In genomic region chr4:22475311-22475646, GRCh38 we compare ENCODE assay signal across 8 cellular contexts. TPM values are rescaled to one million over a fixed set of nuclear protein-coding genes. Genes with fewer than 3 reads are reported as not detected.
DNase-seq lines count a peak whose midpoint lies in the region; ATAC-seq, FAIRE-seq and TF ChIP-seq lines count a peak whose summit lies in the region.
"Not testable (repeated sequence)": the region's sequence is repeated elsewhere in the genome, so short reads cannot be mapped to it uniquely, and the experiment has no call there.
"Had no signal": no experiment of that assay in that cellular context is flagged by ENCODE, and none has a peak within 500 bp of the region (broad histone marks: within the 10 kb centered on the region; RNA-seq: fewer than 3 reads in every experiment).

No MANE protein-coding gene starts in this region.

- WGBS in HUES64: 79% methylated on average over 16 of the region's 16 CpGs
- WGBS in HepG2 (ENCODE audit: low lambda C conversion rate): 86% methylated on average over 16 of the region's 16 CpGs

- not testable (repeated sequence) for TF ChIP-seq RAD21 in HepG2 (CRISPR knock-in tag; IDR thresholded peaks at IDR 0.05)

- DNase-seq in SK-MEL-5 (ENCODE audit: low read depth, low spot score): peak; percentile 80
- DNase-seq in brain microvascular endothelial cell: peak; percentile 76
- DNase-seq in fibroblast of pulmonary artery (ENCODE audit: low read depth): peak; percentile 86
- not testable (repeated sequence) for DNase-seq in HepG2 (ENCODE audit: low spot score)

- H3K4me3 ChIP-seq in HUES64 (ENCODE audit: low read length); brain microvascular endothelial cell (ENCODE audit: low read depth, low read length); fibroblast of pulmonary artery (replicated peaks; ENCODE audit: low read depth, low read length); skeletal muscle satellite cell (ENCODE audit: low read length): not testable (repeated sequence)
- H3K4me3 ChIP-seq in HepG2 (replicated peaks in 1 of 3; ENCODE audit: insufficient read depth in 1 of 3, low read depth in 2 of 3, low read length in 3 of 3): peak overlapping the region in 1 of 3 experiments; percentile 21; a peak in 1 of 6 replicates

- not testable (repeated sequence) for TF ChIP-seq EP300 in HepG2 (IDR thresholded peaks at IDR 0.05; ENCODE audit: low read depth in 2 of 2, low read length in 2 of 2); HepG2 (CRISPR knock-in tag; IDR thresholded peaks at IDR 0.05; ENCODE audit: borderline replicate concordance)

- in situ Hi-C loops in SK-MEL-5 (cut with HindIII; ENCODE audit: low pct_unique_long_range_greater_than_20kb, low sequenced_read_pairs); brain microvascular endothelial cell (cut with HindIII; ENCODE audit: low pct_ligation_motif_present, low sequenced_read_pairs); HepG2 (cut with HindIII; ENCODE audit: extremely low pct_ligation_motif_present, low pct_unique_long_range_greater_than_20kb): not testable (repeated sequence)

- not testable (repeated sequence) for TF ChIP-seq POLR2A in HepG2 (IDR thresholded peaks at IDR 0.05; ENCODE audit: insufficient read depth in 1 of 2, low read depth in 2 of 2, low read length in 2 of 2)

- H3K4me2 ChIP-seq in HepG2 (ENCODE audit: low read depth, low read length) (peak overlapping the region; percentile 58), skeletal muscle satellite cell (ENCODE audit: low read length) (peak overlapping the region; percentile 15)

- ATAC-seq in HepG2: peak; percentile 27

- not testable (repeated sequence) for H4K20me1 ChIP-seq in HepG2 (ENCODE audit: insufficient read depth, low read length)

- POLR2A ChIA-PET in HepG2 (lab: Yijun Ruan, JAX): interaction anchor here (1.9 kb wide), 1 partner anchor 40 kb away, joined by 7 read pairs; no protein-coding TSS in a partner anchor

- H3K27ac ChIP-seq in HUES64 (ENCODE audit: low read depth, low read length): peak overlapping the region; percentile 93
- H3K27ac ChIP-seq in brain microvascular endothelial cell: peak overlapping the region; percentile 41
- H3K27ac ChIP-seq in HepG2 (ENCODE audit: extremely low read length, insufficient read depth, low read length): peak overlapping the region; percentile 55

- H3K4me1 ChIP-seq in ES-I3 (ENCODE audit: insufficient read depth, low read length) (peaks cover 20% of the 10 kb centered on the region; the same call in 1 of the 2 replicates), HUES64 (ENCODE audit: insufficient read depth, low read length) (peaks cover 17% of the 10 kb centered on the region), HepG2 (ENCODE audit: insufficient read depth, low read length) (peaks cover 52% of the 10 kb centered on the region), skeletal muscle satellite cell (ENCODE audit: control insufficient read depth, insufficient read depth, low read length) (peaks cover 23% of the 10 kb centered on the region)

- peaks cover 52% of the 10 kb centered on the region for H3K79me2 ChIP-seq in HepG2 (ENCODE audit: insufficient read depth, low read length)

- H3K9me3 ChIP-seq in ES-I3 (ENCODE audit: control insufficient read depth, insufficient read depth, low read length); HUES64 (ENCODE audit: insufficient read depth, low read depth, low read length); HepG2 (ENCODE audit: low read length); skeletal muscle satellite cell (replicated peaks; ENCODE audit: low read length): not testable (repeated sequence)

- peak overlapping the region; percentile 16; the same call in 1 of the 2 replicates for H3K9ac ChIP-seq in ES-I3 (ENCODE audit: low read depth, low read length)
- H3K9ac ChIP-seq in HUES64 (ENCODE audit: low read depth, low read length); HepG2 (ENCODE audit: insufficient read depth, low read depth, low read length); skeletal muscle satellite cell (ENCODE audit: low read depth, low read length): not testable (repeated sequence)

- FAIRE-seq in HepG2 (lab: Jason Lieb, UNC): not testable (repeated sequence)

- intact Hi-C loops in HepG2 (cut with micrococcal nuclease; ENCODE audit: unreplicated experiment): loop anchor here (2.0 kb wide), 2 partner anchors 14 to 40 kb away; no protein-coding TSS in a partner anchor

- not testable (repeated sequence) for TF ChIP-seq CTCF in brain microvascular endothelial cell (IDR thresholded peaks at IDR 0.05; ENCODE audit: low read depth, low read length, missing control alignments); fibroblast of pulmonary artery (IDR thresholded peaks at IDR 0.05; ENCODE audit: low read length, missing control alignments); HepG2 (CRISPR knock-in tag; IDR thresholded peaks at IDR 0.05)

- not testable (repeated sequence) for H3K36me3 ChIP-seq in ES-I3 (ENCODE audit: insufficient read depth, low read length); brain microvascular endothelial cell (replicated peaks); skeletal muscle satellite cell (ENCODE audit: insufficient read depth, low read length)
- H3K36me3 ChIP-seq in HUES64 (ENCODE audit: insufficient read depth, low read length): peaks cover 32% of the 10 kb centered on the region
- peaks cover 2 to 11% of the 10 kb centered on the region in 2 experiments; a peak in 4 of 5 replicates for H3K36me3 ChIP-seq in HepG2 (replicated peaks in 1 of 2; ENCODE audit: control insufficient read depth in 1 of 2, insufficient read depth in 2 of 2, low read length in 2 of 2)

- not testable (repeated sequence) for H2AFZ ChIP-seq in HepG2 (ENCODE audit: low read length)

- CTCF ChIA-PET in HepG2 (lab: Yijun Ruan, JAX; ENCODE audit: low intra/inter-chr PET ratio, low total read pairs): not testable (repeated sequence)

- not testable (repeated sequence) for BruUV-seq in HepG2 (replicated peaks; lab: Mats Ljungman, UMichigan)

- not testable (repeated sequence) for H3K27me3 ChIP-seq in HUES64 (ENCODE audit: insufficient read depth, low read length); brain microvascular endothelial cell (replicated peaks); HepG2 (ENCODE audit: control insufficient read depth in 1 of 2, insufficient read depth in 2 of 2, low read length in 2 of 2); skeletal muscle satellite cell (ENCODE audit: control insufficient read depth, insufficient read depth, low read length)

TF ChIP-seq in HepG2, 621 proteins besides CTCF, POLR2A, EP300 and RAD21:
- TF ChIP-seq ZBTB38 (CRISPR knock-in tag; IDR thresholded peaks at IDR 0.05) (0 out of 2 replicates have a peak, but pooled peaks have one; percentile 15), ZBTB21 (CRISPR knock-in tag; IDR thresholded peaks at IDR 0.05) (0 out of 2 replicates have a peak, but pooled peaks have one; percentile 30), POGZ (CRISPR knock-in tag; IDR thresholded peaks at IDR 0.05) (0 out of 2 replicates have a peak, but pooled peaks have one; percentile 30), FOSL2 (CRISPR knock-in tag; IDR thresholded peaks at IDR 0.05) (0 out of 2 replicates have a peak, but pooled peaks have one; percentile 1)
- TF ChIP-seq, protein P1, sequence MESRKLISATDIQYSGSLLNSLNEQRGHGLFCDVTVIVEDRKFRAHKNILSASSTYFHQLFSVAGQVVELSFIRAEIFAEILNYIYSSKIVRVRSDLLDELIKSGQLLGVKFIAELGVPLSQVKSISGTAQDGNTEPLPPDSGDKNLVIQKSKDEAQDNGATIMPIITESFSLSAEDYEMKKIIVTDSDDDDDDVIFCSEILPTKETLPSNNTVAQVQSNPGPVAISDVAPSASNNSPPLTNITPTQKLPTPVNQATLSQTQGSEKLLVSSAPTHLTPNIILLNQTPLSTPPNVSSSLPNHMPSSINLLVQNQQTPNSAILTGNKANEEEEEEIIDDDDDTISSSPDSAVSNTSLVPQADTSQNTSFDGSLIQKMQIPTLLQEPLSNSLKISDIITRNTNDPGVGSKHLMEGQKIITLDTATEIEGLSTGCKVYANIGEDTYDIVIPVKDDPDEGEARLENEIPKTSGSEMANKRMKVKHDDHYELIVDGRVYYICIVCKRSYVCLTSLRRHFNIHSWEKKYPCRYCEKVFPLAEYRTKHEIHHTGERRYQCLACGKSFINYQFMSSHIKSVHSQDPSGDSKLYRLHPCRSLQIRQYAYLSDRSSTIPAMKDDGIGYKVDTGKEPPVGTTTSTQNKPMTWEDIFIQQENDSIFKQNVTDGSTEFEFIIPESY (CRISPR knock-in tag; IDR thresholded peaks at IDR 0.05): peak; percentile 90

RNA-seq across cellular contexts. Expression of gene ADGRA3, which starts 40.6 kb away (rescaled TPM):
- 47.1 TPM for polyA plus RNA-seq in HUES64 (2013, experiment 1 of 2)
- polyA plus RNA-seq in HUES64 (2013, experiment 2 of 2): 46.9 TPM
- 50.8 and 52.5 TPM in 2 replicates for total RNA-seq in SK-MEL-5 (2014; rRNA removed; shearing (Covaris generic))
- polyA plus RNA-seq in SK-MEL-5 (2015; cell fraction: cytosol; rRNA removed): 48.6 and 58.0 TPM in 2 replicates
- polyA plus RNA-seq in SK-MEL-5 (2015; cell fraction: nucleus; rRNA removed): 76.2 and 88.3 TPM in 2 replicates
- total RNA-seq in HepG2 (2016; rRNA removed; fragmentation: Illumina TruSeq; extraction: Trizol): 29.6 and 40.8 TPM in 2 replicates
- 22.0 and 26.3 TPM in 2 replicates for total RNA-seq in HepG2 (2016; cell fraction: cytosol; rRNA removed; fragmentation: Illumina TruSeq; extraction: Trizol; ENCODE audit: low read depth)
- 28.7 and 37.1 TPM in 2 replicates for total RNA-seq in HepG2 (2016; cell fraction: insoluble cytoplasmic fraction; rRNA removed; fragmentation: Illumina TruSeq; extraction: Trizol)
- 28.2 and 31.1 TPM in 2 replicates for total RNA-seq in HepG2 (2016; cell fraction: membrane; rRNA removed; fragmentation: Illumina TruSeq; extraction: Trizol)
- 90.9 and 93.4 TPM in 2 replicates for total RNA-seq in HepG2 (2016; cell fraction: nucleus; rRNA removed; fragmentation: Illumina TruSeq; extraction: Trizol)
- 32.2 and 34.8 TPM in 2 replicates for polyA plus RNA-seq in HepG2 (2011; rRNA removed)
- 17.7 and 29.2 TPM in 2 replicates for polyA plus RNA-seq in HepG2 (2011; cell fraction: cytosol; rRNA removed)
- 41.4 and 54.6 TPM in 2 replicates for polyA plus RNA-seq in HepG2 (2011; cell fraction: nucleus; rRNA removed)
- polyA plus RNA-seq in HepG2 (2012): 38.8 and 45.2 TPM in 2 replicates
- polyA plus RNA-seq in HepG2 (2016; cell fraction: cytosol; fragmentation: Illumina TruSeq; extraction: Trizol; ENCODE audit: low read depth): 4.8 TPM in 2 replicates
- 26.1 and 28.8 TPM in 2 replicates for polyA plus RNA-seq in HepG2 (2016; cell fraction: insoluble cytoplasmic fraction; fragmentation: Illumina TruSeq; extraction: Trizol; ENCODE audit: low read depth)
- 13.9 and 15.0 TPM in 2 replicates for polyA plus RNA-seq in HepG2 (2016; cell fraction: membrane; fragmentation: Illumina TruSeq; extraction: Trizol; ENCODE audit: low read depth)
- polyA plus RNA-seq in HepG2 (2016; cell fraction: nucleus; fragmentation: Illumina TruSeq; extraction: Trizol; ENCODE audit: insufficient read depth, low read depth): 95.4 and 101 TPM in 2 replicates
- polyA minus RNA-seq in HepG2 (2011; rRNA and poly(A)+ RNA removed; ENCODE audit: low replicate concordance): 50.6 and 153 TPM in 2 replicates
- polyA minus RNA-seq in HepG2 (2011; cell fraction: cytosol; rRNA and poly(A)+ RNA removed): 26.8 and 33.5 TPM in 2 replicates
- 180 and 197 TPM in 2 replicates for polyA minus RNA-seq in HepG2 (2011; cell fraction: nucleus; rRNA and poly(A)+ RNA removed)
- 12.5 and 14.4 TPM in 2 replicates for total RNA-seq in skeletal muscle satellite cell (2012; rRNA removed)
- total RNA-seq: B cell had no signal

Comparison
In these comparisons a context has a peak if more than half of its experiments do, and no peak if none do; other contexts are left out.
1. H3K27ac ChIP-seq: peak in every context shown above with its lines; median percentile 93 in HUES64; 55 in HepG2; 41 in brain microvascular endothelial cell.